In the genomic region with DNA sequence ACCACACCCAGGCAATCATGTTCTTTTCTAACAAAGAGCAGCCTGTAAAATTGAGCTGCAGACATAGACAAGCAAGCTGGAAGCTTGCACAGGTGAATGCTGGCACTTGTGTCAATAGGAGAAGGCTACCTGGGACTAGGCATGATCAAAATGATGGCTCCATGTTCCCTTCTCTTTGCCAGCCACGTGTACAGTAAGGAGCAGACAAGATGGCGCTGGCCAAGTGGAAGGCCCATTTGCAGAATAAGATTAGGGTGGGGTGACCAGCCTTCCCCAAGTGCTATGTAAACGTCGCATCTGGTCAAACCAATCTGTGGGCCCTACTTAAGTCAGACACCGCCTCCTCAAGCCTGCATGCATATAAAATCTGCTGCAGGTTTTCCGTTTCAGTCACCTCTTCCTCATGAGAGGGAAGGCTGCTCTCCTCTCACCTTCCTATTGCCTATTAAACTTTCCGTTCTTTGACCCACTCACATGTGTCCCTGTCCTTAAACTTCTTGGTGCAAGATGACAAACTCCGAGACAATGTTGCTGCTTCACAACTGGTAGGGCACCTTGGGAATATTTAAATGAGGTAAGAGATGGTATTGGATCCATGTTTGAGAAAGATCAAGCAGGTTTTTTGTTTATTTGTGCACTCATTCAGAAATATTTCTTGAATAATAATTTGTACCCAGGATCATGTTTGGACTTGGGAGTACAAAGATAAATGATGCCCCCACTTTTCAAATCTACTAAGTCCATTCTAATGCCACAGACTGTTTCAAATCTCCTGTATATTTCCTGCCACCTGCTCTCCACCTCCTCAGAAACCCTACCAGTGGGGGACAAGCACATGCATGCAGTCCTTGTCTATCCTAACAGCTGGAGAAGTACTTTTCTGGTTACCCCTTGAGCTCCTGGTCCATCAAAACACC, we compare ENCODE assay signal across 1 cellular context.
TF ChIP-seq lines count a peak whose summit lies in the region.

No MANE protein-coding gene starts in this region.

TF ChIP-seq in K562, 482 proteins besides CTCF, POLR2A, EP300 and RAD21 (continued from another document):
- TF ChIP-seq, protein P1, sequence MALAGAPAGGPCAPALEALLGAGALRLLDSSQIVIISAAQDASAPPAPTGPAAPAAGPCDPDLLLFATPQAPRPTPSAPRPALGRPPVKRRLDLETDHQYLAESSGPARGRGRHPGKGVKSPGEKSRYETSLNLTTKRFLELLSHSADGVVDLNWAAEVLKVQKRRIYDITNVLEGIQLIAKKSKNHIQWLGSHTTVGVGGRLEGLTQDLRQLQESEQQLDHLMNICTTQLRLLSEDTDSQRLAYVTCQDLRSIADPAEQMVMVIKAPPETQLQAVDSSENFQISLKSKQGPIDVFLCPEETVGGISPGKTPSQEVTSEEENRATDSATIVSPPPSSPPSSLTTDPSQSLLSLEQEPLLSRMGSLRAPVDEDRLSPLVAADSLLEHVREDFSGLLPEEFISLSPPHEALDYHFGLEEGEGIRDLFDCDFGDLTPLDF (CRISPR knock-in tag; IDR thresholded peaks at IDR 0.05): no peak; the same call in 1 of the 2 replicates
- 0 out of 2 replicates have a peak, but pooled peaks have one; percentile 19 for TF ChIP-seq ELF2 (CRISPR knock-in tag; IDR thresholded peaks at IDR 0.05)
- TF ChIP-seq, protein P2, sequence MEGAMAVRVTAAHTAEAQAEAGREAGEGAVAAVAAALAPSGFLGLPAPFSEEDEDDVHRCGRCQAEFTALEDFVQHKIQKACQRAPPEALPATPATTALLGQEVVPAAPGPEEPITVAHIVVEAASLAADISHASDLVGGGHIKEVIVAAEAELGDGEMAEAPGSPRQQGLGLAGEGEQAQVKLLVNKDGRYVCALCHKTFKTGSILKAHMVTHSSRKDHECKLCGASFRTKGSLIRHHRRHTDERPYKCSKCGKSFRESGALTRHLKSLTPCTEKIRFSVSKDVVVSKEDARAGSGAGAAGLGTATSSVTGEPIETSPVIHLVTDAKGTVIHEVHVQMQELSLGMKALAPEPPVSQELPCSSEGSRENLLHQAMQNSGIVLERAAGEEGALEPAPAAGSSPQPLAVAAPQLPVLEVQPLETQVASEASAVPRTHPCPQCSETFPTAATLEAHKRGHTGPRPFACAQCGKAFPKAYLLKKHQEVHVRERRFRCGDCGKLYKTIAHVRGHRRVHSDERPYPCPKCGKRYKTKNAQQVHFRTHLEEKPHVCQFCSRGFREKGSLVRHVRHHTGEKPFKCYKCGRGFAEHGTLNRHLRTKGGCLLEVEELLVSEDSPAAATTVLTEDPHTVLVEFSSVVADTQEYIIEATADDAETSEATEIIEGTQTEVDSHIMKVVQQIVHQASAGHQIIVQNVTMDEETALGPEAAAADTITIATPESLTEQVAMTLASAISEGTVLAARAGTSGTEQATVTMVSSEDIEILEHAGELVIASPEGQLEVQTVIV (CRISPR knock-in tag; IDR thresholded peaks at IDR 0.05; ENCODE audit: borderline replicate concordance): peak; percentile 23; the same call in 1 of the 2 replicates
- TF ChIP-seq HSF4 (CRISPR knock-in tag; IDR thresholded peaks at IDR 0.05; ENCODE audit: borderline replicate concordance): peak; percentile 88; the same call in 1 of the 2 replicates
- TF ChIP-seq, protein P3, sequence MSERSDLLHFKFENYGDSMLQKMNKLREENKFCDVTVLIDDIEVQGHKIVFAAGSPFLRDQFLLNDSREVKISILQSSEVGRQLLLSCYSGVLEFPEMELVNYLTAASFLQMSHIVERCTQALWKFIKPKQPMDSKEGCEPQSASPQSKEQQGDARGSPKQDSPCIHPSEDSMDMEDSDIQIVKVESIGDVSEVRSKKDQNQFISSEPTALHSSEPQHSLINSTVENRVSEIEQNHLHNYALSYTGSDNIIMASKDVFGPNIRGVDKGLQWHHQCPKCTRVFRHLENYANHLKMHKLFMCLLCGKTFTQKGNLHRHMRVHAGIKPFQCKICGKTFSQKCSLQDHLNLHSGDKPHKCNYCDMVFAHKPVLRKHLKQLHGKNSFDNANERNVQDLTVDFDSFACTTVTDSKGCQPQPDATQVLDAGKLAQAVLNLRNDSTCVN (CRISPR knock-in tag; IDR thresholded peaks at IDR 0.05): no peak
- TF ChIP-seq ZNF175 (CRISPR knock-in tag; IDR thresholded peaks at IDR 0.05; ENCODE audit: low read depth): peak; percentile 96
- peak; percentile 67 for TF ChIP-seq NFIC (IDR thresholded peaks at IDR 0.05)
- no peak for TF ChIP-seq BRCA1 (IDR thresholded peaks at IDR 0.05)
- no peak for TF ChIP-seq BRCA1 (CRISPR knock-in tag; IDR thresholded peaks at IDR 0.05)
- peak in 1 of 2 experiments; percentile 41; a peak in 3 of 4 replicates for TF ChIP-seq TBL1XR1 (IDR thresholded peaks at IDR 0.05; ENCODE audit: low read length in 2 of 2)
- no peak for TF ChIP-seq XRCC3 (IDR thresholded peaks at IDR 0.05)
- TF ChIP-seq ETV1 (tag; conservative IDR thresholded peaks at IDR 0.05; ENCODE audit: low read depth): peak; percentile 20; the same call in 1 of the 2 replicates
- peak; percentile 91; the same call in 1 of the 2 replicates for TF ChIP-seq CBX1 (IDR thresholded peaks at IDR 0.05; ENCODE audit: low read depth)
- peak; percentile 61 for TF ChIP-seq BRD9 (IDR thresholded peaks at IDR 0.05; ENCODE audit: low read depth, partially characterized antibody)
- TF ChIP-seq, protein P4, sequence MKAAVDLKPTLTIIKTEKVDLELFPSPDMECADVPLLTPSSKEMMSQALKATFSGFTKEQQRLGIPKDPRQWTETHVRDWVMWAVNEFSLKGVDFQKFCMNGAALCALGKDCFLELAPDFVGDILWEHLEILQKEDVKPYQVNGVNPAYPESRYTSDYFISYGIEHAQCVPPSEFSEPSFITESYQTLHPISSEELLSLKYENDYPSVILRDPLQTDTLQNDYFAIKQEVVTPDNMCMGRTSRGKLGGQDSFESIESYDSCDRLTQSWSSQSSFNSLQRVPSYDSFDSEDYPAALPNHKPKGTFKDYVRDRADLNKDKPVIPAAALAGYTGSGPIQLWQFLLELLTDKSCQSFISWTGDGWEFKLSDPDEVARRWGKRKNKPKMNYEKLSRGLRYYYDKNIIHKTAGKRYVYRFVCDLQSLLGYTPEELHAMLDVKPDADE (conservative IDR thresholded peaks at IDR 0.05; ENCODE audit: control insufficient read depth, low read depth, low read length): no peak
- TF ChIP-seq ZNF830 (CRISPR knock-in tag; IDR thresholded peaks at IDR 0.05): 0 out of 2 replicates have a peak, but pooled peaks have one; percentile 22
- TF ChIP-seq MEIS2 (IDR thresholded peaks at IDR 0.05; ENCODE audit: partially characterized antibody): peak; percentile 19
- 0 out of 2 replicates have a peak, but pooled peaks have one; percentile 16 for TF ChIP-seq DPF2 (IDR thresholded peaks at IDR 0.05)
- no peak for TF ChIP-seq NR2F6 (CRISPR knock-in tag; IDR thresholded peaks at IDR 0.05)
- TF ChIP-seq ZNF12 (CRISPR knock-in tag; IDR thresholded peaks at IDR 0.05): no peak
- TF ChIP-seq TRIM28 (IDR thresholded peaks at IDR 0.05): no peak
